24 cellular contexts compared by ENCODE assay signal in genomic region chr5:1831677-1832313, GRCh38. TPM values are rescaled to one million over a fixed set of nuclear protein-coding genes. Genes with fewer than 3 reads are reported as not detected.
A peak's percentile ranks its signal among the peaks of the same experiment; 100 is the strongest.
DNase-seq lines count a peak whose midpoint lies in the region; ATAC-seq and TF ChIP-seq lines count a peak whose summit lies in the region.
"Had no signal": no experiment of that assay in that cellular context is flagged by ENCODE, and none has a peak within 500 bp of the region (broad histone marks: within the 10 kb centered on the region; RNA-seq: fewer than 3 reads in every experiment).

No MANE protein-coding gene starts in this region.

- TF ChIP-seq POLR2A in GM18505 (IDR thresholded peaks at IDR 0.05; ENCODE audit: borderline replicate concordance, extremely low read depth, insufficient read depth, insufficient read length), result no peak

- DNase-seq in cardiac septum (ENCODE audit: low spot score), result peak; percentile 33
- no peak for DNase-seq in Right ventricle myocardium inferior (ENCODE audit: missing footprints)
- DNase-seq in NCI-H2171 (lab: John Stamatoyannopoulos, UW), result peak; percentile 17
- DNase-seq in iPS-NIHi11 (ENCODE audit: low spot score), result peak; percentile 46
- DNase-seq in upper lobe of right lung, result peak; percentile 61
- no peak for DNase-seq in NCI-H1048 (lab: John Stamatoyannopoulos, UW)
- DNase-seq: activated CD4-positive, alpha-beta memory T cell treated with anti-CD3 and anti-CD28 coated beads, Interleukin-2, amount 10 ng/mL, durations not matched to agents 7 days and 5 days; activated gamma-delta T cell treated with Interleukin-2 at 50 U/mL for 16 hours; CD4-positive, alpha-beta T cell; colonic mucosa; DMS 273 treated with DMSO at 0.1 percent for 48 hours; GDM1; naive thymus-derived CD8-positive, alpha-beta T cell; NCI-H1105 treated with DMSO at 0.1 percent for 48 hours; NCI-H2029 treated with DMSO at 0.1 percent for 48 hours; sigmoid colon; substantia nigra; T-helper 9 cell had no signal

- H3K4me3 ChIP-seq in upper lobe of right lung, result no peak overlapping the region
- H3K4me3 ChIP-seq: colonic mucosa, sigmoid colon had no signal

- no peaks in the 10 kb centered on the region for H3K4me1 ChIP-seq in upper lobe of right lung
- H3K4me1 ChIP-seq: colonic mucosa, parathyroid adenoma, sigmoid colon had no signal

- H3K27me3 ChIP-seq in upper lobe of right lung, result peaks cover 17% of the 10 kb centered on the region
- H3K27me3 ChIP-seq: colonic mucosa had no signal

- H3K36me3 ChIP-seq in upper lobe of right lung, result no peaks in the 10 kb centered on the region
- H3K36me3 ChIP-seq: colonic mucosa had no signal

- ATAC-seq in Right ventricle myocardium inferior (no peak), upper lobe of right lung (no peak), HG03432 (IDR thresholded peaks at IDR 0.05; ENCODE audit: unreplicated experiment) (no peak), GM18505 (IDR thresholded peaks at IDR 0.05; ENCODE audit: unreplicated experiment) (no peak)
- ATAC-seq: activated CD4-positive, CD25-positive, alpha-beta regulatory T cell treated with anti-CD3 and anti-CD28 coated beads, Interleukin-2, amount 50 U/mL, for 24 hours; naive thymus-derived CD8-positive, alpha-beta T cell had no signal

- no peaks in the 10 kb centered on the region for H3K9me3 ChIP-seq in upper lobe of right lung
- H3K9me3 ChIP-seq: colonic mucosa, sigmoid colon had no signal

- intact Hi-C loops in cardiac septum (cut with DNase I) (no loop called here), Right ventricle myocardium inferior (cut with DNase I) (no loop called here), upper lobe of right lung (cut with DNase I) (no loop called here)

- no peak for TF ChIP-seq CTCF in upper lobe of right lung (IDR thresholded peaks at IDR 0.05)

- H3K27ac ChIP-seq in upper lobe of right lung, result no peak overlapping the region
- H3K27ac ChIP-seq: colonic mucosa, parathyroid adenoma, sigmoid colon had no signal

RNA-seq across cellular contexts. Expression of gene NDUFS6, which starts 30.6 kb away (rescaled TPM):
- 78.6 TPM for total RNA-seq in cardiac septum
- 134 TPM for total RNA-seq in Right ventricle myocardium inferior
- 23.5 TPM for total RNA-seq in upper lobe of right lung

RNA-seq across cellular contexts. Expression of gene MRPL36, which starts 32.2 kb away (rescaled TPM):
- total RNA-seq in cardiac septum, result 43.2 TPM
- total RNA-seq in Right ventricle myocardium inferior, result 62.3 TPM
- 29.4 TPM for total RNA-seq in upper lobe of right lung

RNA-seq across cellular contexts. Expression of gene IRX4, which starts 50.9 kb away (rescaled TPM):
- total RNA-seq in cardiac septum (12.1 TPM), Right ventricle myocardium inferior (17.6 TPM), upper lobe of right lung (not detected)
- total RNA-seq: activated CD4-positive, alpha-beta memory T cell treated with anti-CD3 and anti-CD28 coated beads, Interleukin-2, amount 10 ng/mL, durations not matched to agents 7 days and 5 days; CD4-positive, alpha-beta T cell; colonic mucosa; mesothelial cell of epicardium; naive thymus-derived CD8-positive, alpha-beta T cell; sigmoid colon; urinary bladder had no signal

Comparison
In these comparisons a context has a peak if more than half of its experiments do, and no peak if none do; other contexts are left out.
1. DNase-seq: peak in cardiac septum (single experiment), NCI-H2171 (single experiment), iPS-NIHi11 (single experiment) and upper lobe of right lung (single experiment); none in Right ventricle myocardium inferior (single experiment) and NCI-H1048 (single experiment).
2. RNA of gene IRX4, which starts 50.9 kb away (total RNA-seq): 17.6 TPM in Right ventricle myocardium inferior (single experiment) and 12.1 TPM in cardiac septum (single experiment); not detected in upper lobe of right lung (single experiment); every median in the first group is over 10 times any median in the second.